In the genomic region with DNA sequence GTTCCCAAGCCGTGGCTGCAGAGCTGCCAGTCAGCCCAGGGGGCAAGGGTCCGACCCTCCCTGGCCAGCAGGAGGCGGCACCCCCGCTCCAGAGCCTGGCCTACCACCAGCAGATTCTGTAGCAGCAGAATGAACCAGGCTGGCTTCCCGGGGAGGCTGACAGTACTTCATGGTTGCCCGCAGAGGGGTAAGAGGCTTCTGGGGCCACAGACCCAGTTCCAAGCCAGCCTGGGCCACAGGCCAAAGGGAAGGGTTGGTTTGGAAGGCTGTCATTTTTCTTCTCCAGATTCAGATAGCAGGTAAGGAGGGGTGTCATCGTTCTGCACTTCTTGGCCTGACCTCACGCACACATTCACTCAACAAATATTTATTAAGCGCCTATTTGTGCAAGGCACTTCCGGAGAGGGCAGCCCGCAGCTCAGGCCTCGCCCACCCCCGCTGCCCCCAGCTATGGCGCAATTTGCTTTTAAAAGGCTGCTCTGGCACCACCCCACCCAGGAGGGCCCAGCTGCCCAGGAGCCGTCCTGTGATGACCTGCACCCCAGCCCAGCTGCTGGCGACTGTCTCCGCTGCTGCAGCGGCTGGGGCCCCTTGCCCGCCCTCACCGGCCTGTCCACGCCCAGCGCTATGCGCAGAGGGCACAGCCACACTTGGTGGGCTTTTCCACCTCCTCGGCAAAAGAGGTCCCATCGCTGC, we compare ENCODE assay signal across 1 cellular context.
A peak's percentile ranks its signal among the peaks of the same experiment; 100 is the strongest.
TF ChIP-seq lines count a peak whose summit lies in the region.

No MANE protein-coding gene starts in this region.

TF ChIP-seq in HepG2, 621 proteins besides CTCF, POLR2A, EP300 and RAD21 (continued from another document and continues in another):
- TF ChIP-seq, protein P1, sequence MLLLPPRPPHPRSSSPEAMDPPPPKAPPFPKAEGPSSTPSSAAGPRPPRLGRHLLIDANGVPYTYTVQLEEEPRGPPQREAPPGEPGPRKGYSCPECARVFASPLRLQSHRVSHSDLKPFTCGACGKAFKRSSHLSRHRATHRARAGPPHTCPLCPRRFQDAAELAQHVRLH (CRISPR knock-in tag; IDR thresholded peaks at IDR 0.05; ENCODE audit: borderline replicate concordance, low read depth), result no peak
- TF ChIP-seq ZKSCAN5 (CRISPR knock-in tag; IDR thresholded peaks at IDR 0.05) (no peak), MYC (CRISPR knock-in tag; IDR thresholded peaks at IDR 0.05; ENCODE audit: borderline replicate concordance) (0 out of 2 replicates have a peak, but pooled peaks have one; percentile 14), TP53 (CRISPR knock-in tag; conservative IDR thresholded peaks at IDR 0.05) (no peak), MTA3 (CRISPR knock-in tag; IDR thresholded peaks at IDR 0.05) (no peak), HMGA1 (CRISPR knock-in tag; conservative IDR thresholded peaks at IDR 0.05) (no peak), TBX3 (IDR thresholded peaks at IDR 0.05; ENCODE audit: borderline replicate concordance) (no peak), HDAC2 (CRISPR knock-in tag; IDR thresholded peaks at IDR 0.05) (peak; percentile 79), ZNF350 (CRISPR knock-in tag; IDR thresholded peaks at IDR 0.05; ENCODE audit: borderline replicate concordance, low read depth) (peak; percentile 72; the same call in 1 of the 2 replicates), SOX5 (CRISPR knock-in tag; IDR thresholded peaks at IDR 0.05; ENCODE audit: borderline replicate concordance) (peak; percentile 36; the same call in 1 of the 2 replicates), YEATS2 (CRISPR knock-in tag; IDR thresholded peaks at IDR 0.05; ENCODE audit: borderline replicate concordance) (no peak), NR2C2 (CRISPR knock-in tag; IDR thresholded peaks at IDR 0.05; ENCODE audit: borderline replicate concordance) (no peak), ZNF678 (CRISPR knock-in tag; IDR thresholded peaks at IDR 0.05) (no peak), ZNF180 (CRISPR knock-in tag; IDR thresholded peaks at IDR 0.05; ENCODE audit: borderline replicate concordance, low read depth) (no peak), ZNF563 (CRISPR knock-in tag; IDR thresholded peaks at IDR 0.05) (no peak), ELF4 (CRISPR knock-in tag; IDR thresholded peaks at IDR 0.05; ENCODE audit: borderline replicate concordance) (no peak), ZBTB21 (CRISPR knock-in tag; IDR thresholded peaks at IDR 0.05) (no peak), PRMT3 (CRISPR knock-in tag; IDR thresholded peaks at IDR 0.05; ENCODE audit: borderline replicate concordance, low read depth) (no peak), SAP130 (CRISPR knock-in tag; IDR thresholded peaks at IDR 0.05; ENCODE audit: low read depth) (peak; percentile 50)
- TF ChIP-seq, protein P2, sequence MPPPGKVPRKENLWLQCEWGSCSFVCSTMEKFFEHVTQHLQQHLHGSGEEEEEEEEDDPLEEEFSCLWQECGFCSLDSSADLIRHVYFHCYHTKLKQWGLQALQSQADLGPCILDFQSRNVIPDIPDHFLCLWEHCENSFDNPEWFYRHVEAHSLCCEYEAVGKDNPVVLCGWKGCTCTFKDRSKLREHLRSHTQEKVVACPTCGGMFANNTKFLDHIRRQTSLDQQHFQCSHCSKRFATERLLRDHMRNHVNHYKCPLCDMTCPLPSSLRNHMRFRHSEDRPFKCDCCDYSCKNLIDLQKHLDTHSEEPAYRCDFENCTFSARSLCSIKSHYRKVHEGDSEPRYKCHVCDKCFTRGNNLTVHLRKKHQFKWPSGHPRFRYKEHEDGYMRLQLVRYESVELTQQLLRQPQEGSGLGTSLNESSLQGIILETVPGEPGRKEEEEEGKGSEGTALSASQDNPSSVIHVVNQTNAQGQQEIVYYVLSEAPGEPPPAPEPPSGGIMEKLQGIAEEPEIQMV (CRISPR knock-in tag; IDR thresholded peaks at IDR 0.05; ENCODE audit: low read depth), result no peak
- TF ChIP-seq, protein P3, sequence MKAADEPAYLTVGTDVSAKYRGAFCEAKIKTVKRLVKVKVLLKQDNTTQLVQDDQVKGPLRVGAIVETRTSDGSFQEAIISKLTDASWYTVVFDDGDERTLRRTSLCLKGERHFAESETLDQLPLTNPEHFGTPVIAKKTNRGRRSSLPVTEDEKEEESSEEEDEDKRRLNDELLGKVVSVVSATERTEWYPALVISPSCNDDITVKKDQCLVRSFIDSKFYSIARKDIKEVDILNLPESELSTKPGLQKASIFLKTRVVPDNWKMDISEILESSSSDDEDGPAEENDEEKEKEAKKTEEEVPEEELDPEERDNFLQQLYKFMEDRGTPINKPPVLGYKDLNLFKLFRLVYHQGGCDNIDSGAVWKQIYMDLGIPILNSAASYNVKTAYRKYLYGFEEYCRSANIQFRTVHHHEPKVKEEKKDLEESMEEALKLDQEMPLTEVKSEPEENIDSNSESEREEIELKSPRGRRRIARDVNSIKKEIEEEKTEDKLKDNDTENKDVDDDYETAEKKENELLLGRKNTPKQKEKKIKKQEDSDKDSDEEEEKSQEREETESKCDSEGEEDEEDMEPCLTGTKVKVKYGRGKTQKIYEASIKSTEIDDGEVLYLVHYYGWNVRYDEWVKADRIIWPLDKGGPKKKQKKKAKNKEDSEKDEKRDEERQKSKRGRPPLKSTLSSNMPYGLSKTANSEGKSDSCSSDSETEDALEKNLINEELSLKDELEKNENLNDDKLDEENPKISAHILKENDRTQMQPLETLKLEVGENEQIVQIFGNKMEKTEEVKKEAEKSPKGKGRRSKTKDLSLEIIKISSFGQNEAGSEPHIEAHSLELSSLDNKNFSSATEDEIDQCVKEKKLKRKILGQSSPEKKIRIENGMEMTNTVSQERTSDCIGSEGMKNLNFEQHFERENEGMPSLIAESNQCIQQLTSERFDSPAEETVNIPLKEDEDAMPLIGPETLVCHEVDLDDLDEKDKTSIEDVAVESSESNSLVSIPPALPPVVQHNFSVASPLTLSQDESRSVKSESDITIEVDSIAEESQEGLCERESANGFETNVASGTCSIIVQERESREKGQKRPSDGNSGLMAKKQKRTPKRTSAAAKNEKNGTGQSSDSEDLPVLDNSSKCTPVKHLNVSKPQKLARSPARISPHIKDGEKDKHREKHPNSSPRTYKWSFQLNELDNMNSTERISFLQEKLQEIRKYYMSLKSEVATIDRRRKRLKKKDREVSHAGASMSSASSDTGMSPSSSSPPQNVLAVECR (CRISPR knock-in tag; IDR thresholded peaks at IDR 0.05; ENCODE audit: borderline replicate concordance), result peak; percentile 64
- TF ChIP-seq, protein P4, sequence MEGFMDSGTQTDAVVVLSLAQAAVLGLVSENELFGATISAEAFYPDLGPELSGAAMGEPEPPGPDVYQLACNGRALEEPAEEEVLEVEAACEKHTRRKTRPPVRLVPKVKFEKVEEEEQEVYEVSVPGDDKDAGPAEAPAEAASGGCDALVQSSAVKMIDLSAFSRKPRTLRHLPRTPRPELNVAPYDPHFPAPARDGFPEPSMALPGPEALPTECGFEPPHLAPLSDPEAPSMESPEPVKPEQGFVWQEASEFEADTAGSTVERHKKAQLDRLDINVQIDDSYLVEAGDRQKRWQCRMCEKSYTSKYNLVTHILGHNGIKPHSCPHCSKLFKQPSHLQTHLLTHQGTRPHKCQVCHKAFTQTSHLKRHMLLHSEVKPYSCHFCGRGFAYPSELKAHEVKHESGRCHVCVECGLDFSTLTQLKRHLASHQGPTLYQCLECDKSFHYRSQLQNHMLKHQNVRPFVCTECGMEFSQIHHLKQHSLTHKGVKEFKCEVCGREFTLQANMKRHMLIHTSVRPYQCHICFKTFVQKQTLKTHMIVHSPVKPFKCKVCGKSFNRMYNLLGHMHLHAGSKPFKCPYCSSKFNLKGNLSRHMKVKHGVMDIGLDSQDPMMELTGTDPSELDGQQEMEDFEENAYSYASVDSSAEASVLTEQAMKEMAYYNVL (CRISPR knock-in tag; IDR thresholded peaks at IDR 0.05; ENCODE audit: borderline replicate concordance), result no peak; the same call in 1 of the 2 replicates
- TF ChIP-seq, protein P5, sequence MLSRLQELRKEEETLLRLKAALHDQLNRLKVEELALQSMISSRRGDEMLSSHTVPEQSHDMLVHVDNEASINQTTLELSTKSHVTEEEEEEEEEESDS (CRISPR knock-in tag; IDR thresholded peaks at IDR 0.05; ENCODE audit: borderline replicate concordance), result no peak
- TF ChIP-seq, protein P6, sequence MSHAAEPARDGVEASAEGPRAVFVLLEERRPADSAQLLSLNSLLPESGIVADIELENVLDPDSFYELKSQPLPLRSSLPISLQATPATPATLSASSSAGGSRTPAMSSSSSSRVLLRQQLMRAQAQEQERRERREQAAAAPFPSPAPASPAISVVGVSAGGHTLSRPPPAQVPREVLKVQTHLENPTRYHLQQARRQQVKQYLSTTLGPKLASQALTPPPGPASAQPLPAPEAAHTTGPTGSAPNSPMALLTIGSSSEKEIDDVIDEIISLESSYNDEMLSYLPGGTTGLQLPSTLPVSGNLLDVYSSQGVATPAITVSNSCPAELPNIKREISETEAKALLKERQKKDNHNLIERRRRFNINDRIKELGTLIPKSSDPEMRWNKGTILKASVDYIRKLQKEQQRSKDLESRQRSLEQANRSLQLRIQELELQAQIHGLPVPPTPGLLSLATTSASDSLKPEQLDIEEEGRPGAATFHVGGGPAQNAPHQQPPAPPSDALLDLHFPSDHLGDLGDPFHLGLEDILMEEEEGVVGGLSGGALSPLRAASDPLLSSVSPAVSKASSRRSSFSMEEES (CRISPR knock-in tag; IDR thresholded peaks at IDR 0.05), result no peak
- TF ChIP-seq, protein P7, sequence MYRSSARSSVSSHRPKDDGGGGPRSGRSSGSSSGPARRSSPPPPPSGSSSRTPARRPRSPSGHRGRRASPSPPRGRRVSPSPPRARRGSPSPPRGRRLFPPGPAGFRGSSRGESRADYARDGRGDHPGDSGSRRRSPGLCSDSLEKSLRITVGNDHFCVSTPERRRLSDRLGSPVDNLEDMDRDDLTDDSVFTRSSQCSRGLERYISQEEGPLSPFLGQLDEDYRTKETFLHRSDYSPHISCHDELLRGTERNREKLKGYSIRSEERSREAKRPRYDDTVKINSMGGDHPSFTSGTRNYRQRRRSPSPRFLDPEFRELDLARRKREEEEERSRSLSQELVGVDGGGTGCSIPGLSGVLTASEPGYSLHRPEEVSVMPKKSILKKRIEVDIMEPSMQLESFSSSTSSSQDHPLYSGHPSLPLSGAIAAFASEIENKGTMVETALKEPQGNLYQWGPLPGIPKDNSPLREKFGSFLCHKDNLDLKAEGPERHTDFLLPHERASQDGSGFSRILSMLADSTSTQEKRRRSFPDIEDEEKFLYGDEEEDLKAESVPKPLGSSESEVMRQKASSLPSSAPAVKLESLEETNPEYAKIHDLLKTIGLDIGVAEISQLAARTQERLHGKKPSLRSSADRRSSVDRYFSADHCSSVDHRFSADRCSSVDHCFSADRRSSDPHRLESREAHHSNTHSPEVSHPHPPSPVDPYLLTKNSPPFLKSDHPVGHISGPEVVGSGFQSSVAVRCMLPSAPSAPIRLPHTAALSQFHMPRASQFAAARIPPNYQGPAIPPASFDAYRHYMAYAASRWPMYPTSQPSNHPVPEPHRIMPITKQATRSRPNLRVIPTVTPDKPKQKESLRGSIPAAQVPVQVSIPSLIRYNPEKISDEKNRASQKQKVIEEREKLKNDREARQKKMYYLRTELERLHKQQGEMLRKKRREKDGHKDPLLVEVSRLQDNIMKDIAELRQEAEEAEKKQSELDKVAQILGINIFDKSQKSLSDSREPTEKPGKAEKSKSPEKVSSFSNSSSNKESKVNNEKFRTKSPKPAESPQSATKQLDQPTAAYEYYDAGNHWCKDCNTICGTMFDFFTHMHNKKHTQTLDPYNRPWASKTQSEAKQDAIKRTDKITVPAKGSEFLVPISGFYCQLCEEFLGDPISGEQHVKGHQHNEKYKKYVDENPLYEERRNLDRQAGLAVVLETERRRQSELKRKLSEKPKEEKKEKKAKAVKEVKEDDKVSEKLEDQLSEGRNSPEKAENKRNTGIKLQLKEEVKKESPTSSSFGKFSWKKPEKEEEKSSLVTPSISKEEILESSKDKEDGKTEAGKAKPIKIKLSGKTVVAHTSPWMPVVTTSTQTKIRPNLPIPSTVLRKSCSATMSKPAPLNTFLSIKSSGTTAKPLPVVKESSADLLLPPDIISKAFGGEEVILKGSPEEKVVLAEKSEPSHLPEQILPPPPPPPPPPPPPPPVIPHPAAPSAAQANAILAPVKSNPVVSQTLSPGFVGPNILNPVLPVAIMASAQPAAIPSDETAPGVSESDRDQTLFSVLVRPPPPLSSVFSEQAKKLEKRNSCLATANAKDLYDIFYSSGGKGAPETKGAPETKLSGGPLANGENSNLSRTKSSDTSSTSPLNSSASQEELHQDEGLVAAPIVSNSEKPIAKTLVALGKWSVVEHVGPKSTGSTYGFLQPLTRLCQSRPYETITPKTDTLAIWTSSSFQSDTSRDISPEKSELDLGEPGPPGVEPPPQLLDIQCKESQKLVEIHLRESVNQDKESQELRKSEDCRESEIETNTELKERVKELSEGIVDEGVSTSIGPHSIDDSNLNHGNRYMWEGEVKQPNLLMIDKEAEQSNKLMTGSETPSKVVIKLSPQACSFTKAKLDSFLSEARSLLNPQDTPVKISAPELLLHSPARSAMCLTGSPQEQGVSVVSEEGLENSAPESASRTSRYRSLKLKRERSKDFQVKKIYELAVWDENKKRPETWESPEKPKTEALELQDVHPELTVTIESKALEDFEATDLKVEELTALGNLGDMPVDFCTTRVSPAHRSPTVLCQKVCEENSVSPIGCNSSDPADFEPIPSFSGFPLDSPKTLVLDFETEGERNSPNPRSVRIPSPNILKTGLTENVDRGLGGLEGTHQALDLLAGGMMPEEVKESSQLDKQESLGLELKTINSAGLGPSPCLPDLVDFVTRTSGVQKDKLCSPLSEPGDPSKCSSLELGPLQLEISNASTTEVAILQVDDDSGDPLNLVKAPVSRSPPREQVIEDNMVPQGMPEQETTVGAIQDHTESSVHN (CRISPR knock-in tag; IDR thresholded peaks at IDR 0.05), result no peak
- TF ChIP-seq, protein P8, sequence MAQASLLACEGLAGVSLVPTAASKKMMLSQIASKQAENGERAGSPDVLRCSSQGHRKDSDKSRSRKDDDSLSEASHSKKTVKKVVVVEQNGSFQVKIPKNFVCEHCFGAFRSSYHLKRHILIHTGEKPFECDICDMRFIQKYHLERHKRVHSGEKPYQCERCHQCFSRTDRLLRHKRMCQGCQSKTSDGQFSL (CRISPR knock-in tag; IDR thresholded peaks at IDR 0.05), result no peak
- TF ChIP-seq, protein P9, sequence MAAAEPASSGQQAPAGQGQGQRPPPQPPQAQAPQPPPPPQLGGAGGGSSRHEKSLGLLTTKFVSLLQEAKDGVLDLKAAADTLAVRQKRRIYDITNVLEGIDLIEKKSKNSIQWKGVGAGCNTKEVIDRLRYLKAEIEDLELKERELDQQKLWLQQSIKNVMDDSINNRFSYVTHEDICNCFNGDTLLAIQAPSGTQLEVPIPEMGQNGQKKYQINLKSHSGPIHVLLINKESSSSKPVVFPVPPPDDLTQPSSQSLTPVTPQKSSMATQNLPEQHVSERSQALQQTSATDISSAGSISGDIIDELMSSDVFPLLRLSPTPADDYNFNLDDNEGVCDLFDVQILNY (CRISPR knock-in tag; conservative IDR thresholded peaks at IDR 0.05), result no peak
- TF ChIP-seq, protein P10, sequence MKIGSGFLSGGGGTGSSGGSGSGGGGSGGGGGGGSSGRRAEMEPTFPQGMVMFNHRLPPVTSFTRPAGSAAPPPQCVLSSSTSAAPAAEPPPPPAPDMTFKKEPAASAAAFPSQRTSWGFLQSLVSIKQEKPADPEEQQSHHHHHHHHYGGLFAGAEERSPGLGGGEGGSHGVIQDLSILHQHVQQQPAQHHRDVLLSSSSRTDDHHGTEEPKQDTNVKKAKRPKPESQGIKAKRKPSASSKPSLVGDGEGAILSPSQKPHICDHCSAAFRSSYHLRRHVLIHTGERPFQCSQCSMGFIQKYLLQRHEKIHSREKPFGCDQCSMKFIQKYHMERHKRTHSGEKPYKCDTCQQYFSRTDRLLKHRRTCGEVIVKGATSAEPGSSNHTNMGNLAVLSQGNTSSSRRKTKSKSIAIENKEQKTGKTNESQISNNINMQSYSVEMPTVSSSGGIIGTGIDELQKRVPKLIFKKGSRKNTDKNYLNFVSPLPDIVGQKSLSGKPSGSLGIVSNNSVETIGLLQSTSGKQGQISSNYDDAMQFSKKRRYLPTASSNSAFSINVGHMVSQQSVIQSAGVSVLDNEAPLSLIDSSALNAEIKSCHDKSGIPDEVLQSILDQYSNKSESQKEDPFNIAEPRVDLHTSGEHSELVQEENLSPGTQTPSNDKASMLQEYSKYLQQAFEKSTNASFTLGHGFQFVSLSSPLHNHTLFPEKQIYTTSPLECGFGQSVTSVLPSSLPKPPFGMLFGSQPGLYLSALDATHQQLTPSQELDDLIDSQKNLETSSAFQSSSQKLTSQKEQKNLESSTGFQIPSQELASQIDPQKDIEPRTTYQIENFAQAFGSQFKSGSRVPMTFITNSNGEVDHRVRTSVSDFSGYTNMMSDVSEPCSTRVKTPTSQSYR (CRISPR knock-in tag; IDR thresholded peaks at IDR 0.05; ENCODE audit: borderline replicate concordance), result 0 out of 2 replicates have a peak, but pooled peaks have one; percentile 23
